ENCODE assay signal across 13 cellular contexts in the genomic region with DNA sequence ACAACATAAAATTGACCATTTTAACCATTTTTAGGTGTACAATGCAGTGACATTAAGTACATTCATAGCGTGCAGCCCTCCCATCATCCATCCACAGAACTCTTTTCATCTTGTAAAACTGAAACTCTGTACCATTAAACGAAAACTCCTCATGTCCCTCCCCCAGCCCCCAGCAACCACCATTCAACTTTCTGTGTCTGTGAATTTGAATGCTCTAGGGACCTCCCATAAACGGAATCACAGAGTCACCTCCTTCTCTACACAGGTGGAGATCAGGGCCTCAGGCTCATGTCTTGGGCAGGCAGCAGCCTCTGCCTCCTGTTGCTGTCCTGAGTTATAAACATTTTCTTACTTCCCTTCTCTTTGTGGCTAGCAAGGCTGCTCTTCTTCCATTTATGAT. TPM values are rescaled to one million over a fixed set of nuclear protein-coding genes. Genes with fewer than 3 reads are reported as not detected.
DNase-seq lines count a peak whose midpoint lies in the region; ATAC-seq, FAIRE-seq and TF ChIP-seq lines count a peak whose summit lies in the region.
"Had no signal": no experiment of that assay in that cellular context is flagged by ENCODE, and none has a peak within 500 bp of the region (broad histone marks: within the 10 kb centered on the region; RNA-seq: fewer than 3 reads in every experiment).

No MANE protein-coding gene starts in this region.

- peak overlapping the region; percentile 59 for H2AFZ ChIP-seq in GM12878 (ENCODE audit: control insufficient read depth, low read depth, low read length)

- peak overlapping the region; percentile 69 for H3K27ac ChIP-seq in GM12878 (ENCODE audit: control insufficient read depth, insufficient read depth)
- no peak overlapping the region for H3K27ac ChIP-seq in prostate gland
- H3K27ac ChIP-seq: 22Rv1, dorsolateral prefrontal cortex, SJSA1, transverse colon had no signal

- no peaks in the 10 kb centered on the region for H3K36me3 ChIP-seq in GM12878 (ENCODE audit: control insufficient read depth in 2 of 2, insufficient read depth in 2 of 2, low read length in 1 of 2)
- H3K36me3 ChIP-seq in prostate gland, result no peaks in the 10 kb centered on the region
- H3K36me3 ChIP-seq: SJSA1, transverse colon had no signal

- RAD21 ChIA-PET in GM12878 (lab: Charles Lee; ENCODE audit: unreplicated experiment), result no interaction called here

- BruUV-seq in GM12878 (replicated peaks; lab: Mats Ljungman, UMichigan), result no TSS peak

- peak; percentile 21 for DNase-seq in NCI-H82 (lab: John Stamatoyannopoulos, UW)
- no peak for DNase-seq in NCI-H82 treated with DMSO at 0.1 percent for 48 hours (lab: John Stamatoyannopoulos, UW; ENCODE audit: unreplicated experiment)
- peak; percentile 67 for DNase-seq in GM20000 (ENCODE audit: low spot score)
- DNase-seq in GM12878 (ENCODE audit: low read depth, low spot score), result peak; percentile 53
- DNase-seq in NCI-H2196 (lab: John Stamatoyannopoulos, UW; ENCODE audit: unreplicated experiment), result no peak
- no peak for DNase-seq in prostate gland (ENCODE audit: low spot score)
- DNase-seq: NCI-H187, transverse colon had no signal

- ATAC-seq in HG03103 (IDR thresholded peaks at IDR 0.05; ENCODE audit: low read depth, unreplicated experiment), result peak; percentile 83
- ATAC-seq in GM12878, result peak; percentile 98
- ATAC-seq in HG03460 (IDR thresholded peaks at IDR 0.05; ENCODE audit: unreplicated experiment), result no peak

- in situ Hi-C loops in GM12878 (cut with MboI), result no loop called here

- SMC1A ChIA-PET in GM12878 (lab: Charles Lee; ENCODE audit: uncharacterized antibody, unreplicated experiment), result no interaction called here

- CTCF ChIA-PET in GM12878 (lab: Yijun Ruan, JAX), result no interaction called here

- H3K4me3 ChIP-seq in GM12878, result no peak overlapping the region
- H3K4me3 ChIP-seq in prostate gland, result no peak overlapping the region
- H3K4me3 ChIP-seq: dorsolateral prefrontal cortex, SJSA1, transverse colon had no signal

- POLR2A ChIA-PET in GM12878 (lab: Charles Lee), result no interaction called here

- H3K9ac ChIP-seq in GM12878 (ENCODE audit: control insufficient read depth, insufficient read depth, low read length), result no peak overlapping the region

- intact Hi-C loops in GM12878 (cut with micrococcal nuclease; ENCODE audit: unreplicated experiment) (no loop called here), prostate gland (cut with DNase I) (no loop called here)

- peak overlapping the region; percentile 21 for H3K4me2 ChIP-seq in GM12878 (ENCODE audit: control insufficient read depth, insufficient read depth)

- H4K20me1 ChIP-seq in GM12878 (ENCODE audit: control insufficient read depth, insufficient read depth), result no peaks in the 10 kb centered on the region

- TF ChIP-seq CTCF in GM20000 (IDR thresholded peaks at IDR 0.05; ENCODE audit: extremely low read depth, missing control alignments) (no peak), GM12878 (IDR thresholded peaks at IDR 0.05 in 2 of 3, conservative IDR thresholded peaks at IDR 0.05 in 1 of 3; ENCODE audit: control insufficient read depth in 2 of 3, extremely low read depth in 1 of 3, insufficient read depth in 1 of 3, low read depth in 3 of 3, low read length in 3 of 3) (no peak), prostate gland (IDR thresholded peaks at IDR 0.05) (no peak)

- TF ChIP-seq POLR2A in GM12878 (IDR thresholded peaks at IDR 0.05; ENCODE audit: low read depth, low read length) (no peak), prostate gland (IDR thresholded peaks at IDR 0.05) (no peak)

- H3K27me3 ChIP-seq in GM12878 (replicated peaks in 1 of 2; ENCODE audit: control insufficient read depth in 2 of 2, insufficient read depth in 2 of 2, low read length in 1 of 2) (no peaks in the 10 kb centered on the region), prostate gland (replicated peaks; ENCODE audit: insufficient read depth) (no peaks in the 10 kb centered on the region)
- H3K27me3 ChIP-seq: dorsolateral prefrontal cortex, SJSA1, transverse colon had no signal

- no peak for TF ChIP-seq RAD21 in GM12878 (IDR thresholded peaks at IDR 0.05; ENCODE audit: insufficient read depth, low read depth, low read length)

- 7% methylated on average over 3 of the region's 3 CpGs for WGBS in GM12878 (ENCODE audit: insufficient coverage, insufficient replicate concordance, low lambda C conversion rate, missing lambda C conversion rate)
- WGBS in prostate gland, result 71% methylated on average over 3 of the region's 3 CpGs

- FAIRE-seq in GM12878 (lab: Jason Lieb, UNC), result peak; percentile 76

- H3K9me3 ChIP-seq in GM12878 (replicated peaks; ENCODE audit: control insufficient read depth, insufficient read depth, low read length), result no peaks in the 10 kb centered on the region
- H3K9me3 ChIP-seq in prostate gland, result no peaks in the 10 kb centered on the region
- H3K9me3 ChIP-seq: SJSA1, transverse colon had no signal

- H3K79me2 ChIP-seq in GM12878 (ENCODE audit: control insufficient read depth, insufficient read depth, low read length), result no peaks in the 10 kb centered on the region

- H3K4me1 ChIP-seq in GM12878 (ENCODE audit: control insufficient read depth, insufficient read depth, low read length), result peaks cover 16% of the 10 kb centered on the region
- H3K4me1 ChIP-seq in prostate gland (replicated peaks), result no peaks in the 10 kb centered on the region
- H3K4me1 ChIP-seq: SJSA1, transverse colon had no signal

- no peak for TF ChIP-seq EP300 in GM12878 (IDR thresholded peaks at IDR 0.05; ENCODE audit: borderline replicate concordance in 1 of 2, control insufficient read depth in 1 of 2, low read depth in 2 of 2, low read length in 2 of 2)

TF ChIP-seq in GM12878, 131 proteins besides CTCF, POLR2A, EP300 and RAD21 (continues in another document):
- TF ChIP-seq NBN (IDR thresholded peaks at IDR 0.05) (no peak), YY1 (IDR thresholded peaks at IDR 0.05; ENCODE audit: low read depth, low read length) (peak; percentile 40; the same call in 1 of the 2 replicates), POLR2AphosphoS2 (IDR thresholded peaks at IDR 0.05; ENCODE audit: low read depth, low read length) (no peak), SMARCA5 (IDR thresholded peaks at IDR 0.05) (no peak), TCF7 (IDR thresholded peaks at IDR 0.05; ENCODE audit: borderline replicate concordance) (peak; percentile 85), E4F1 (IDR thresholded peaks at IDR 0.05; ENCODE audit: borderline replicate concordance, partially characterized antibody) (no peak), HDAC6 (IDR thresholded peaks at IDR 0.05; ENCODE audit: unreplicated experiment) (no peak), PBX3 (IDR thresholded peaks at IDR 0.05; ENCODE audit: insufficient replicate concordance, low read depth, low read length) (no peak), ZNF274 (IDR thresholded peaks at IDR 0.05; ENCODE audit: insufficient read depth, insufficient read length) (no peak), HDAC2 (IDR thresholded peaks at IDR 0.05) (no peak), SP1 (IDR thresholded peaks at IDR 0.05; ENCODE audit: low read depth, low read length) (no peak), ZNF622 (IDR thresholded peaks at IDR 0.05) (no peak), IRF4 (IDR thresholded peaks at IDR 0.05; ENCODE audit: low read depth, low read length) (0 out of 2 replicates have a peak, but pooled peaks have one; percentile 28)

RNA-seq across cellular contexts. Expression of gene CCNE1, which starts 7.3 kb away (rescaled TPM):
- total RNA-seq in GM12878 (2013; cell fraction: nucleolus; rRNA removed), result 4.8 and 8.6 TPM in 2 replicates
- total RNA-seq in GM12878 (2014; rRNA removed), result 42.2 and 43.7 TPM in 2 replicates
- 31.8 and 33.4 TPM in 2 replicates for total RNA-seq in GM12878 (2014; rRNA removed; fragmentation: Illumina TruSeq; extraction: Trizol)
- 35.7 and 41.9 TPM in 2 replicates for total RNA-seq in GM12878 (2021)
- polyA plus RNA-seq in GM12878 (2011; ENCODE audit: low read depth), result 9.7 TPM
- 19.4 and 22.7 TPM in 2 replicates for polyA plus RNA-seq in GM12878 (2011; rRNA removed)
- polyA plus RNA-seq in GM12878 (2011; cell fraction: cytosol; rRNA removed), result 16.2 and 16.7 TPM in 2 replicates
- 29.6 and 35.5 TPM in 2 replicates for polyA plus RNA-seq in GM12878 (2011; cell fraction: nucleus; rRNA removed)
- 12.5 and 14.4 TPM in 2 replicates for polyA plus RNA-seq in GM12878 (2012)
- 43.1 TPM in 2 replicates for polyA plus RNA-seq in GM12878 (2014; fragmentation: Illumina TruSeq; extraction: Trizol)
- 10 to 100 TPM in 1 of 2 experiments, 1 to 10 TPM in 1; 9.3 to 17.0 TPM for polyA plus RNA-seq in GM12878 (2014; fragmentation: Nextera tagmentation; extraction: Ambion mirVana)
- 44.2 and 46.0 TPM in 2 replicates for polyA plus RNA-seq in GM12878 (2014; rRNA removed)
- 10 to 100 TPM in 1 of 2 experiments, 1 to 10 TPM in 1; 6.3 to 39.7 TPM for polyA plus RNA-seq in GM12878 (2016; fragmentation: Nextera tagmentation; extraction: Ambion mirVana)
- 9.9 and 15.7 TPM in 2 replicates for polyA minus RNA-seq in GM12878 (2011; rRNA and poly(A)+ RNA removed)
- 3.9 and 9.9 TPM in 2 replicates for polyA minus RNA-seq in GM12878 (2011; cell fraction: cytosol; rRNA and poly(A)+ RNA removed)
- polyA minus RNA-seq in GM12878 (2011; cell fraction: nucleus; rRNA and poly(A)+ RNA removed), result 9.6 and 22.5 TPM in 2 replicates
- total RNA-seq in prostate gland, result 1 to 10 TPM; 1.6 to 8.0 TPM

Comparison
In these comparisons a context has a peak if more than half of its experiments do, and no peak if none do; other contexts are left out.
1. DNase-seq: peak in NCI-H82 (single experiment), GM20000 (single experiment) and GM12878 (single experiment); none in NCI-H82 treated with DMSO at 0.1 percent for 48 hours (single experiment), NCI-H2196 (single experiment) and prostate gland (single experiment).